In the genomic region with DNA sequence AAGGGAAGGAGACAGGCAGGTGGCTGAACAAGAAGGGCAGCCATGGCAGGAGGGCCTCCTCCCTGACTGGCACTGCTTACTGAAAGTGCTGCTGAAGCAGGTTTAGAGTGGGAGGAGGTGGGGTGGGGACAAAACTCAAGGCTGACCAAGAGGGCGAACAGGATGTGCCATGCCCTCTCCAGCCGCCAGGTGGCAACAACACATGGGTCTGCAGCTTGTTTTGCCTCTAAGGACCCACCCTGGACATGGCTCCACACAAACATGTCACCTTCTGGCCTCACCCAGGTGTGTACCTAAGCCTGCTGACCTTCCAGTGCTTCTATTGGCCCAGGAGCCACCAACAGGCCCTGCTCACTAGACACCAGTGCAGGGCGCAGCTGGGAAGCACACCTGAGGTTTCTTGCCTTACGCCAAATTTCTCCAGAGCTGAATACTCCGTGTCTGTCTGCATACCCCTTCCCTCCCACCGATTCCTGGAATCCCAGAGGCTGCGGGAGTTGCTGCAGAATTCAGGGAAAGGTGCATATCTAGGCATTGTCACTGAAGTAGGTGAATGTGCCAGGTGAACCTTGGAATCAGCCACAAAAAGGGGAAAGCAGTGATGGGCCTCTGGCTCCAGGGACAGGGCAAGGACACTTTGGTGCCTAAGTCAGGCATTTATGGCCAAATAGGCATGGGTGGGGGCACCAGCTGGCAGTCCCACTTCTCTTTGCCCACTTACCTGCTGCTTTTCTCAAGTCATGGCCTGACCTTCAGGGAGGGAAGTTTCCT, we compare ENCODE assay signal across 8 cellular contexts. TPM values are rescaled to one million over a fixed set of nuclear protein-coding genes. Genes with fewer than 3 reads are reported as not detected.
DNase-seq lines count a peak whose midpoint lies in the region; ATAC-seq and TF ChIP-seq lines count a peak whose summit lies in the region.

No MANE protein-coding gene starts in this region.

- DNase-seq in NOMO-1 (lab: John Stamatoyannopoulos, UW; ENCODE audit: unreplicated experiment in 2 of 2) (peak; percentile 42 to 65), NOMO-1 treated with dmso at 0.1 percent for 144 hours (lab: John Stamatoyannopoulos, UW; ENCODE audit: unreplicated experiment) (no peak), NCI-H510A (lab: John Stamatoyannopoulos, UW) (peak; percentile 67), ecto neural progenitor cell (ENCODE audit: low spot score) (peak; percentile 86), right lobe of liver (peak; percentile 68 to 84 (median 80))
- peak; percentile 50 to 53 for DNase-seq in activated CD4-positive, alpha-beta T cell treated with anti-CD3 and anti-CD28 coated beads, Interleukin-2, amount 50 U/mL, for 4 hours
- peak; percentile 39 for DNase-seq in stimulated activated CD8-positive, alpha-beta memory T cell treated with anti-CD3 and anti-CD28 coated beads, Interleukin-12 subunit alpha, Interleukin-12 subunit beta, amount 100 ng/mL, for 1 hour (ENCODE audit: low read depth)

- intact Hi-C loops in right lobe of liver (cut with DNase I), result no loop called here

- no peaks in the 10 kb centered on the region for H3K9me3 ChIP-seq in right lobe of liver

- H3K27me3 ChIP-seq in right lobe of liver, result no peaks in the 10 kb centered on the region

- TF ChIP-seq CTCF in right lobe of liver (IDR thresholded peaks at IDR 0.05), result peak; percentile 74 to 95 (median 88)

- H3K27ac ChIP-seq in right lobe of liver, result peak overlapping the region in 1 of 3 donors; percentile 77

- H3K4me1 ChIP-seq in right lobe of liver, result peaks cover 0 to 52% (median 14%) of the 10 kb centered on the region in 4 donors

- H3K4me3 ChIP-seq in right lobe of liver, result no peak overlapping the region

- no peaks in the 10 kb centered on the region for H3K36me3 ChIP-seq in right lobe of liver

- ATAC-seq in HG03108 (IDR thresholded peaks at IDR 0.05; ENCODE audit: unreplicated experiment) (peak; percentile 68), right lobe of liver (peak; percentile 77 to 88 (median 79))

- WGBS in right lobe of liver (ENCODE audit: insufficient coverage, low coverage, low lambda C conversion rate, missing lambda C conversion rate), result 27% methylated on average over 4 of the region's 7 CpGs

- TF ChIP-seq POLR2A in right lobe of liver (IDR thresholded peaks at IDR 0.05), result peak; percentile 17

RNA-seq across cellular contexts. Expression of a gene that starts 5.3 kb away (rescaled TPM):
- total RNA-seq in right lobe of liver, result 1 to 10 TPM in 5 of 6 experiments, under 1 TPM in 1; 0.70 to 3.4 (median 1.5) TPM

RNA-seq across cellular contexts. Expression of a gene that starts 28.3 kb away (rescaled TPM):
- 1 to 10 TPM; 1.3 to 3.3 (median 3.0) TPM for total RNA-seq in right lobe of liver

RNA-seq across cellular contexts. Expression of a gene that starts 29.2 kb away (rescaled TPM):
- total RNA-seq in right lobe of liver, result not detected
